In the genomic region with DNA sequence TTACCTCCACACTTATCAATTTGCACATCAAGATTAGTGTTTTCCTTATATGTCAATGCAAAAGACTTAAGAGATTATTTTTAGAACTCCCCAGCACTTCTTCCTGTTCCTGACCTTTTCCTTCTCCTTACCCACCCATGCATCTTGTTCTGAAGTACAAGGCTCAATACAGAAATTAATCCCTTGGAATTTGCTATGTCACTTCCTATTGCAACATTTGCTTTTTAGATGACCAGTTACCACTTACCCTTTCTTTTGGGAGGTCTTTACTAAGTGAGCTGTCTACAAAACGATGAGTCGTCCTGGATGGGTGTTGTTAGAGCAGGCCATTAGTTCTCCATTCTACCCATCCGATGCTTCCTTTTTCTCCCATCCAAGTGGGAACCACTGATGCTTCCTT, we compare ENCODE assay signal across 11 cellular contexts.
DNase-seq lines count a peak whose midpoint lies in the region; TF ChIP-seq lines count a peak whose summit lies in the region.
"Had no signal": no experiment of that assay in that cellular context is flagged by ENCODE, and none has a peak within 500 bp of the region (broad histone marks: within the 10 kb centered on the region; RNA-seq: fewer than 3 reads in every experiment).

No MANE protein-coding gene starts in this region.

- no peaks in the 10 kb centered on the region for H3K9me3 ChIP-seq in esophagus squamous epithelium
- H3K9me3 ChIP-seq: esophagus muscularis mucosa, pancreas had no signal

- TF ChIP-seq POLR2A in esophagus squamous epithelium (IDR thresholded peaks at IDR 0.05), result no peak

- no peak overlapping the region for H3K27ac ChIP-seq in esophagus squamous epithelium
- H3K27ac ChIP-seq: esophagus muscularis mucosa, pancreas had no signal

- no peaks in the 10 kb centered on the region for H3K4me1 ChIP-seq in esophagus squamous epithelium

- DNase-seq in ELR (ENCODE audit: low read depth) (peak; percentile 95), NCI-H69 (lab: John Stamatoyannopoulos, UW) (peak; percentile 28), epithelial cell of esophagus (ENCODE audit: low read depth) (peak; percentile 81), retinal pigment epithelial cell (ENCODE audit: low read depth) (peak; percentile 81), esophagus squamous epithelium (lab: John Stamatoyannopoulos, UW) (no peak), UCSD-AML1 (lab: John Stamatoyannopoulos, UW; ENCODE audit: unreplicated experiment) (no peak), G401 (ENCODE audit: low spot score) (no peak)
- no peak for DNase-seq in activated naive CD4-positive, alpha-beta T cell treated with anti-CD3 and anti-CD28 coated beads, Interleukin-2, amount 50 U/mL, for 16 hours
- DNase-seq: NCI-H774, pancreas had no signal

- 42 to 69% methylated on average over 3 of the region's 3 CpGs for WGBS in esophagus squamous epithelium, 2 donors

- intact Hi-C loops in esophagus squamous epithelium (cut with DNase I), result no loop called here

- TF ChIP-seq CTCF in epithelial cell of esophagus (IDR thresholded peaks at IDR 0.05; ENCODE audit: insufficient read depth, low read depth, low read length, missing control alignments), result no peak
- no peak for TF ChIP-seq CTCF in retinal pigment epithelial cell (conservative IDR thresholded peaks at IDR 0.05; ENCODE audit: low read depth, low read length)
- no peak for TF ChIP-seq CTCF in esophagus squamous epithelium (IDR thresholded peaks at IDR 0.05)

- no peaks in the 10 kb centered on the region for H3K27me3 ChIP-seq in esophagus squamous epithelium
- H3K27me3 ChIP-seq: esophagus muscularis mucosa, pancreas had no signal

- H3K36me3 ChIP-seq in esophagus squamous epithelium, result no peaks in the 10 kb centered on the region
- H3K36me3 ChIP-seq: esophagus muscularis mucosa, pancreas had no signal

- in situ Hi-C loops in G401 (cut with HindIII; ENCODE audit: low sequenced_read_pairs), result no loop called here

- H3K4me3 ChIP-seq in epithelial cell of esophagus (ENCODE audit: low read length) (no peak overlapping the region), retinal pigment epithelial cell (ENCODE audit: low read length) (no peak overlapping the region), esophagus squamous epithelium (no peak overlapping the region)
- H3K4me3 ChIP-seq: esophagus muscularis mucosa, pancreas had no signal

Comparison
In these comparisons a context has a peak if more than half of its experiments do, and no peak if none do; other contexts are left out.
1. DNase-seq: peak in ELR (single experiment), NCI-H69 (single experiment), epithelial cell of esophagus (single experiment) and retinal pigment epithelial cell (single experiment); none in esophagus squamous epithelium (single experiment), UCSD-AML1 (single experiment), G401 (single experiment) and activated naive CD4-positive, alpha-beta T cell treated with anti-CD3 and anti-CD28 coated beads, Interleukin-2, amount 50 U/mL, for 16 hours (single experiment).